ENCODE assay signal across 8 cellular contexts in the genomic region with DNA sequence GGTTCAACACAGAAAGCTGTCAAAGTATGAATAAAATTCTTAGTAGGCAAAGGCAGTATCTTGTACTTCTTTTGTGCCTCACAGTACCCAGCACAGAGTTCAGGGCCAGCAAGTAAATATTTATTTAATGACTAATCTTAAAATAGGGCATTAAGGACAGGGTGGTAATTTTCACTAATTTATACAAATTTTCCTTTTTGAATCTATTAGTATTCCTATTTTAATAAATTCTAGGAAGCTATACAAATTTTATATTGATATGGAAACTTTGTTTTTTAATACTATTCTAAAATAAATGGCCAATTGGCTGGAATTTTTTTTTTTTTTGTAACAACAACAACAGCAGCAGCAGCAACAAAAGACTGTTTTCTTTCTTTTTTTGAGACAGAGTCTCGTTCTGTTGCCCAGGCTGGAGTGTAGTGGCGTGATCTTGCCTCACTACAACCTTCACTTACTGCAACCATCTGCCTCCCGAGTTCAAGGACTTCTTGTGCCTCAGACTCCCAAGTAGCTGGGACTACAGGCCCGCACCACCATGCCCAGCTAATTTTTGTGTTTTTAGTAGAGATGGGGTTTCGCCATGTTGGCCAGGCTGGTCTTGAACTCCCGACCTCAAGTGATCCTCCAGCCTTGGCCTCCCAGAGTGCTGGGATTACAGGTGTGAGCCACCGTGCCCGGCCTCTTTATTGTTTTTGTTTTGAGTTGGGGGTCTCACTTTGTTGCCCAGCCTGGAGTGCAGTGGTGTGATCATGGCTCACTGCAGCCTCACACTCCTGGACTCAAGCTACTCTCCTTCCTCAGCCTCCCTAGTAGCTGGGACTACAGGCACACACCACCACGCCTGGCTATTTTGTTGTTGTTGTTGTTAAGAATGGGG.
DNase-seq lines count a peak whose midpoint lies in the region; ATAC-seq and TF ChIP-seq lines count a peak whose summit lies in the region.

No MANE protein-coding gene starts in this region.

- no peak for TF ChIP-seq CTCF in body of pancreas (IDR thresholded peaks at IDR 0.05)
- no peak for TF ChIP-seq CTCF in liver (IDR thresholded peaks at IDR 0.05; ENCODE audit: low read depth, low read length, missing input control)

- no peaks in the 10 kb centered on the region for H3K27me3 Mint-ChIP-seq in T-helper 1 cell treated with Interleukin-12 subunit alpha and Interleukin-12 subunit beta and Interleukin-4 antibody, amounts not matched to agents 30 μg/mL and 1 μg/mL, for 36 hours (ENCODE audit: low read depth)

- TF ChIP-seq RAD21 in liver (IDR thresholded peaks at IDR 0.05): no peak

- H3K4me3 ChIP-seq in body of pancreas: no peak overlapping the region
- no peak overlapping the region for H3K4me3 ChIP-seq in liver (ENCODE audit: low read depth in 1 of 3, low read length in 3 of 3)
- peak overlapping the region; percentile 39 for H3K4me3 ChIP-seq in thymus (ENCODE audit: low read length)

- no peaks in the 10 kb centered on the region for H3K9me3 Mint-ChIP-seq in T-helper 1 cell treated with Interleukin-12 subunit alpha and Interleukin-12 subunit beta and Interleukin-4 antibody, amounts not matched to agents 30 μg/mL and 1 μg/mL, for 36 hours

- H3K27ac Mint-ChIP-seq in T-helper 1 cell treated with Interleukin-12 subunit alpha and Interleukin-12 subunit beta and Interleukin-4 antibody, amounts not matched to agents 30 μg/mL and 1 μg/mL, for 36 hours: peak overlapping the region; percentile 93

- intact Hi-C loops in body of pancreas (cut with DNase I): no loop called here

- H3K9me3 ChIP-seq in body of pancreas: no peaks in the 10 kb centered on the region
- no peaks in the 10 kb centered on the region for H3K9me3 ChIP-seq in liver (ENCODE audit: control insufficient read depth in 4 of 4, low read length in 3 of 4)
- no peaks in the 10 kb centered on the region for H3K9me3 ChIP-seq in thymus (ENCODE audit: control insufficient read depth)

- no peak for TF ChIP-seq POLR2A in body of pancreas (IDR thresholded peaks at IDR 0.05)

- H3K27ac ChIP-seq in body of pancreas (peak overlapping the region; percentile 66 to 91 (median 79)), liver (ENCODE audit: low read depth in 1 of 2, low read length in 2 of 2) (peak overlapping the region; percentile 89 to 92), thymus (ENCODE audit: low read depth) (peak overlapping the region; percentile 99)

- ATAC-seq in body of pancreas (peak; percentile 77), GM19467 (IDR thresholded peaks at IDR 0.05; ENCODE audit: unreplicated experiment) (no peak)

- H3K4me1 Mint-ChIP-seq in T-helper 1 cell treated with Interleukin-12 subunit alpha and Interleukin-12 subunit beta and Interleukin-4 antibody, amounts not matched to agents 30 μg/mL and 1 μg/mL, for 36 hours (ENCODE audit: low read depth): peaks cover 49% of the 10 kb centered on the region

- H3K9ac ChIP-seq in liver (ENCODE audit: low read depth in 1 of 2, low read length in 2 of 2): peak overlapping the region; percentile 16 to 70

- DNase-seq in T-helper 1 cell (no peak), body of pancreas (peak in 3 of 4 donors; percentile 50 to 53 (median 51)), ecto neural progenitor cell (ENCODE audit: low spot score) (no peak), NCI-H146 treated with DMSO at 0.1 percent for 48 hours (lab: John Stamatoyannopoulos, UW; ENCODE audit: unreplicated experiment) (no peak)

- H3K4me3 Mint-ChIP-seq in T-helper 1 cell treated with Interleukin-12 subunit alpha and Interleukin-12 subunit beta and Interleukin-4 antibody, amounts not matched to agents 30 μg/mL and 1 μg/mL, for 36 hours: peak overlapping the region; percentile 83

- H3K36me3 ChIP-seq in body of pancreas (replicated peaks in 1 of 2; ENCODE audit: insufficient read depth in 1 of 2, low read depth in 2 of 2) (peaks cover 0 to 2% of the 10 kb centered on the region in 2 donors), liver (ENCODE audit: control insufficient read depth in 4 of 4, insufficient read depth in 3 of 4, low read depth in 1 of 4, low read length in 3 of 4) (peaks cover 0 to 6% (median 4%) of the 10 kb centered on the region in 4 donors), thymus (ENCODE audit: control insufficient read depth, insufficient read depth) (peaks cover 17% of the 10 kb centered on the region)

- H3K36me3 Mint-ChIP-seq in T-helper 1 cell treated with Interleukin-12 subunit alpha and Interleukin-12 subunit beta and Interleukin-4 antibody, amounts not matched to agents 30 μg/mL and 1 μg/mL, for 36 hours (ENCODE audit: low read depth): peaks cover 14% of the 10 kb centered on the region

- no peaks in the 10 kb centered on the region for H3K27me3 ChIP-seq in body of pancreas
- H3K27me3 ChIP-seq in liver (ENCODE audit: control insufficient read depth in 4 of 4, insufficient read depth in 4 of 4, low read length in 3 of 4): no peaks in the 10 kb centered on the region
- no peaks in the 10 kb centered on the region for H3K27me3 ChIP-seq in thymus (ENCODE audit: control insufficient read depth, insufficient read depth)

- 78 to 82% methylated on average over 8 to 9 of the region's 9 CpGs for WGBS in body of pancreas, 2 donors
- WGBS in liver: 76% methylated on average over 9 of the region's 9 CpGs
- 94% methylated on average over 9 of the region's 9 CpGs for WGBS in thymus

- H3K4me1 ChIP-seq in body of pancreas (peaks cover 47% of the 10 kb centered on the region), liver (ENCODE audit: control insufficient read depth in 4 of 4, insufficient read depth in 4 of 4, low read length in 3 of 4) (peaks cover 2 to 36% (median 26%) of the 10 kb centered on the region in 4 donors), thymus (ENCODE audit: control insufficient read depth, insufficient read depth, low read length) (peaks cover 24% of the 10 kb centered on the region)

TF ChIP-seq in liver, 16 proteins besides CTCF, POLR2A, EP300 and RAD21:
- TF ChIP-seq SP1 (IDR thresholded peaks at IDR 0.05) (peak; percentile 56), FOXA1 (IDR thresholded peaks at IDR 0.05) (peak; percentile 59), EGR1 (IDR thresholded peaks at IDR 0.05; ENCODE audit: low read depth in 2 of 2) (no peak), GABPA (IDR thresholded peaks at IDR 0.05 in 1 of 2, conservative IDR thresholded peaks at IDR 0.05 in 1 of 2) (no peak), HNF4G (IDR thresholded peaks at IDR 0.05) (peak; percentile 24), YY1 (IDR thresholded peaks at IDR 0.05) (no peak), REST (IDR thresholded peaks at IDR 0.05) (no peak), TAF1 (conservative IDR thresholded peaks at IDR 0.05) (no peak), JUND (IDR thresholded peaks at IDR 0.05) (peak; percentile 95 to 96), RXRA (IDR thresholded peaks at IDR 0.05) (peak; percentile 38 to 74), NR2F2 (IDR thresholded peaks at IDR 0.05) (no peak), ATF3 (IDR thresholded peaks at IDR 0.05) (peak; percentile 20), HNF4A (conservative IDR thresholded peaks at IDR 0.05) (peak; percentile 85 to 88), FOXA2 (IDR thresholded peaks at IDR 0.05) (peak; percentile 78)
- TF ChIP-seq, protein P1, sequence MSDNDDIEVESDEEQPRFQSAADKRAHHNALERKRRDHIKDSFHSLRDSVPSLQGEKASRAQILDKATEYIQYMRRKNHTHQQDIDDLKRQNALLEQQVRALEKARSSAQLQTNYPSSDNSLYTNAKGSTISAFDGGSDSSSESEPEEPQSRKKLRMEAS (IDR thresholded peaks at IDR 0.05): no peak
- TF ChIP-seq, protein P2, sequence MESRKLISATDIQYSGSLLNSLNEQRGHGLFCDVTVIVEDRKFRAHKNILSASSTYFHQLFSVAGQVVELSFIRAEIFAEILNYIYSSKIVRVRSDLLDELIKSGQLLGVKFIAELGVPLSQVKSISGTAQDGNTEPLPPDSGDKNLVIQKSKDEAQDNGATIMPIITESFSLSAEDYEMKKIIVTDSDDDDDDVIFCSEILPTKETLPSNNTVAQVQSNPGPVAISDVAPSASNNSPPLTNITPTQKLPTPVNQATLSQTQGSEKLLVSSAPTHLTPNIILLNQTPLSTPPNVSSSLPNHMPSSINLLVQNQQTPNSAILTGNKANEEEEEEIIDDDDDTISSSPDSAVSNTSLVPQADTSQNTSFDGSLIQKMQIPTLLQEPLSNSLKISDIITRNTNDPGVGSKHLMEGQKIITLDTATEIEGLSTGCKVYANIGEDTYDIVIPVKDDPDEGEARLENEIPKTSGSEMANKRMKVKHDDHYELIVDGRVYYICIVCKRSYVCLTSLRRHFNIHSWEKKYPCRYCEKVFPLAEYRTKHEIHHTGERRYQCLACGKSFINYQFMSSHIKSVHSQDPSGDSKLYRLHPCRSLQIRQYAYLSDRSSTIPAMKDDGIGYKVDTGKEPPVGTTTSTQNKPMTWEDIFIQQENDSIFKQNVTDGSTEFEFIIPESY (IDR thresholded peaks at IDR 0.05): no peak

Comparison
In these comparisons a context has a peak if more than half of its experiments do, and no peak if none do; other contexts are left out.
1. DNase-seq: peak in body of pancreas (3 of 4); none in T-helper 1 cell (0 of 5), ecto neural progenitor cell (single experiment) and NCI-H146 treated with DMSO at 0.1 percent for 48 hours (single experiment).
2. Peak in every context shown above with its lines, with median percentiles within 50 percentile points of each other: H3K27ac ChIP-seq.